Comparison of ENCODE assay signal across 15 cellular contexts in the genomic region with DNA sequence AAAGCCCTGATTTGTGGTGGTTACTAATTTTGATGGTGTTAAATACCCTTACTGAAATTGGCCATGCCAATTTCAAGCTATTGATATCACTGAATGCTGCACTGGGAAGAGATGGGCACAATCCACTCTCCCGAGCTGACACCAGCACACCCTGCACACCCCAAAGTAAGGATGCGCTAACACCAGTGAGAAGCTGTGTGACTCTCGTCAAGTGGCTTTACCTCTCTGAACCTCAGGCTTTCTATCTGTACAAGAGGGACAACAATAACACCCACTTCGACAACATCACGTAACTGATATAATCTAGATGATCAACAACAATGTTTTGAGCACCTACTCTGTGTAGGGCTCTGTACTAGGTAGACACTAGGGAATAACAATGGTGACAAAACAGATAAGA. TPM values are rescaled to one million over a fixed set of nuclear protein-coding genes. Genes with fewer than 3 reads are reported as not detected.
DNase-seq lines count a peak whose midpoint lies in the region; ATAC-seq and TF ChIP-seq lines count a peak whose summit lies in the region.
"Had no signal": no experiment of that assay in that cellular context is flagged by ENCODE, and none has a peak within 500 bp of the region (broad histone marks: within the 10 kb centered on the region; RNA-seq: fewer than 3 reads in every experiment).

No MANE protein-coding gene starts in this region.

- peaks cover 22 to 62% (median 55%) of the 10 kb centered on the region in 4 donors for H3K4me1 ChIP-seq in esophagus muscularis mucosa
- peaks cover 25% of the 10 kb centered on the region for H3K4me1 ChIP-seq in stomach smooth muscle (ENCODE audit: control insufficient read depth, insufficient read depth, low read length)

- POLR2A ChIA-PET in WTC11 (lab: Charles Lee), result interaction anchor here (0.6 to 2.4 kb wide), 4 partner anchors 15 to 57 kb away, joined by 3 to 13 read pairs (median 6); no protein-coding TSS in a partner anchor

- no peaks in the 10 kb centered on the region for H3K9me3 Mint-ChIP-seq in activated CD8-positive, alpha-beta memory T cell treated with anti-CD3 and anti-CD28 coated beads, Interleukin-2, amount 10 ng/mL, durations not matched to agents 7 days and 5 days (ENCODE audit: low read depth)
- H3K9me3 Mint-ChIP-seq in WTC11, result no peaks in the 10 kb centered on the region
- H3K9me3 Mint-ChIP-seq: neural crest cell had no signal

- TF ChIP-seq EP300 in esophagus muscularis mucosa (IDR thresholded peaks at IDR 0.05), result no peak

- intact Hi-C loops in esophagus muscularis mucosa (cut with DNase I), result no loop called here

- peak overlapping the region in 3 of 4 donors; percentile 34 to 88 (median 37) for H3K27ac ChIP-seq in esophagus muscularis mucosa (replicated peaks in 1 of 4)
- H3K27ac ChIP-seq in stomach smooth muscle (ENCODE audit: low read length), result peak overlapping the region; percentile 71

- peak overlapping the region; percentile 29 for H3K27ac Mint-ChIP-seq in activated CD8-positive, alpha-beta memory T cell treated with anti-CD3 and anti-CD28 coated beads, Interleukin-2, amount 10 ng/mL, durations not matched to agents 7 days and 5 days
- H3K27ac Mint-ChIP-seq in WTC11, result peak overlapping the region; percentile 55; the same call in 1 of the 2 replicates

- TF ChIP-seq CTCF in WTC11 (IDR thresholded peaks at IDR 0.05) (no peak), esophagus muscularis mucosa (IDR thresholded peaks at IDR 0.05) (no peak)

- H3K4me3 Mint-ChIP-seq in activated CD8-positive, alpha-beta memory T cell treated with anti-CD3 and anti-CD28 coated beads, Interleukin-2, amount 10 ng/mL, durations not matched to agents 7 days and 5 days, result no peak overlapping the region
- no peak overlapping the region for H3K4me3 Mint-ChIP-seq in WTC11
- H3K4me3 Mint-ChIP-seq: neural crest cell had no signal

- H3K36me3 Mint-ChIP-seq in activated CD8-positive, alpha-beta memory T cell treated with anti-CD3 and anti-CD28 coated beads, Interleukin-2, amount 10 ng/mL, durations not matched to agents 7 days and 5 days, result peaks cover 24% of the 10 kb centered on the region
- H3K36me3 Mint-ChIP-seq in WTC11, result no peaks in the 10 kb centered on the region

- H3K36me3 ChIP-seq in esophagus muscularis mucosa (no peaks in the 10 kb centered on the region), stomach smooth muscle (ENCODE audit: control insufficient read depth in 2 of 2, insufficient read depth in 2 of 2, low read length in 2 of 2) (no peaks in the 10 kb centered on the region)

- 97% methylated on average over 5 of the region's 5 CpGs for WGBS in esophagus muscularis mucosa

- no peak for DNase-seq in activated CD8-positive, alpha-beta memory T cell treated with anti-CD3 and anti-CD28 coated beads, Interleukin-2, amount 10 ng/mL, durations not matched to agents 7 days and 5 days
- no peak for DNase-seq in activated CD8-positive, alpha-beta memory T cell treated with anti-CD3 and anti-CD28 coated beads, Interleukin-2, amount 50 U/mL, for 48 hours
- DNase-seq in WTC11 (ENCODE audit: low spot score), result no peak
- no peak for DNase-seq in esophagus muscularis mucosa (ENCODE audit: extremely low spot score)
- no peak for DNase-seq in hippocampal formation (lab: John Stamatoyannopoulos, UW)
- DNase-seq in NCI-H2196 (lab: John Stamatoyannopoulos, UW; ENCODE audit: unreplicated experiment), result no peak
- DNase-seq: ACHN; activated CD4-positive, alpha-beta T cell treated with anti-CD3 and anti-CD28 coated beads for 48 hours; dorsolateral prefrontal cortex; left cardiac atrium; NCI-H2081 had no signal

- no peak for TF ChIP-seq POLR2A in esophagus muscularis mucosa (IDR thresholded peaks at IDR 0.05; ENCODE audit: low read depth)

- H3K9me3 ChIP-seq in esophagus muscularis mucosa (no peaks in the 10 kb centered on the region), stomach smooth muscle (ENCODE audit: control insufficient read depth in 2 of 2, low read length in 2 of 2) (no peaks in the 10 kb centered on the region)

- CTCF ChIA-PET in activated CD8-positive, alpha-beta memory T cell treated with anti-CD3 and anti-CD28 coated beads, Interleukin-2, amount 10 ng/mL, durations not matched to agents 7 days and 5 days (lab: Charles Lee), result interaction anchor here (0.8 to 4.7 kb wide), 9 partner anchors 10 to 286 kb away, joined by 3 to 29 read pairs (median 4); partner anchors contain the start of gene AKNA
- CTCF ChIA-PET in WTC11 (lab: Charles Lee), result interaction anchor here (1.9 to 2.9 kb wide), 3 partner anchors 10 to 56 kb away, joined by 8 to 13 read pairs (median 9); no protein-coding TSS in a partner anchor

- H3K4me3 ChIP-seq in esophagus muscularis mucosa (no peak overlapping the region), stomach smooth muscle (ENCODE audit: low read length in 2 of 2) (no peak overlapping the region)
- H3K4me3 ChIP-seq: dorsolateral prefrontal cortex, skin epidermis had no signal

- no peak overlapping the region for H3K9ac ChIP-seq in stomach smooth muscle (ENCODE audit: low read length in 2 of 2)

- ATAC-seq in activated CD8-positive, alpha-beta memory T cell treated with anti-CD3 and anti-CD28 coated beads, Interleukin-2, amount 10 ng/mL, durations not matched to agents 7 days and 5 days, result no peak
- ATAC-seq in WTC11 (no peak), GM21526 (IDR thresholded peaks at IDR 0.05; ENCODE audit: low FRiP score, unreplicated experiment) (no peak)
- ATAC-seq: left cardiac atrium had no signal

- peaks cover 60% of the 10 kb centered on the region for H3K4me1 Mint-ChIP-seq in activated CD8-positive, alpha-beta memory T cell treated with anti-CD3 and anti-CD28 coated beads, Interleukin-2, amount 10 ng/mL, durations not matched to agents 7 days and 5 days
- peaks cover 37% of the 10 kb centered on the region for H3K4me1 Mint-ChIP-seq in WTC11

- H3K27me3 ChIP-seq in esophagus muscularis mucosa, result no peaks in the 10 kb centered on the region
- no peaks in the 10 kb centered on the region for H3K27me3 ChIP-seq in stomach smooth muscle (ENCODE audit: control insufficient read depth in 1 of 2, insufficient read depth in 2 of 2, low read length in 2 of 2)
- H3K27me3 ChIP-seq: dorsolateral prefrontal cortex had no signal

- no peaks in the 10 kb centered on the region for H3K27me3 Mint-ChIP-seq in activated CD8-positive, alpha-beta memory T cell treated with anti-CD3 and anti-CD28 coated beads, Interleukin-2, amount 10 ng/mL, durations not matched to agents 7 days and 5 days
- H3K27me3 Mint-ChIP-seq in WTC11 (ENCODE audit: low read depth), result no peaks in the 10 kb centered on the region

TF ChIP-seq in WTC11, 78 proteins besides CTCF, POLR2A, EP300 and RAD21:
- TF ChIP-seq RELA (CRISPR knock-in tag; IDR thresholded peaks at IDR 0.05; ENCODE audit: borderline replicate concordance), result no peak
- TF ChIP-seq JAZF1 (CRISPR knock-in tag; IDR thresholded peaks at IDR 0.05), result no peak
TF ChIP-seq in WTC11: peak in this region for 0.

RNA-seq across cellular contexts. Expression of gene AKNA, which starts 8.0 kb away (rescaled TPM):
- 100 to 1,000 TPM; 432 to 500 TPM for total RNA-seq in activated CD8-positive, alpha-beta memory T cell treated with anti-CD3 and anti-CD28 coated beads, Interleukin-2, amount 10 ng/mL, durations not matched to agents 7 days and 5 days
- total RNA-seq in WTC11 (2021) (26.0 to 29.3 TPM (median 27.5 TPM) in 3 replicates), esophagus muscularis mucosa (10 to 100 TPM; 12.5 to 18.5 (median 17.3) TPM)

Comparison
In these comparisons a context has a peak if more than half of its experiments do, and no peak if none do; other contexts are left out.
1. RNA of gene AKNA, which starts 8.0 kb away (total RNA-seq): 432 to 500 TPM in activated CD8-positive, alpha-beta memory T cell treated with anti-CD3 and anti-CD28 coated beads, Interleukin-2, amount 10 ng/mL, durations not matched to agents 7 days and 5 days; 26.0 to 29.3 TPM in WTC11 and 12.5 to 18.5 TPM in esophagus muscularis mucosa; every median in the first group is over 10 times any median in the second.